1 cellular context compared by ENCODE assay signal in genomic region chr10:102245101-102245931, GRCh38.
TF ChIP-seq lines count a peak whose summit lies in the region.

Gene GBF1, plus strand, starts transcription at chr10:102245532. Its CDS starts 13,407 bp downstream, at chr10:102258939.

TF ChIP-seq in K562, 482 proteins besides CTCF, POLR2A, EP300 and RAD21 (continued from another document and continues in another):
- TF ChIP-seq RERE (CRISPR knock-in tag; IDR thresholded peaks at IDR 0.05; ENCODE audit: borderline replicate concordance) (no peak), USF2 (CRISPR knock-in tag; IDR thresholded peaks at IDR 0.05) (no peak), ZNF197 (CRISPR knock-in tag; IDR thresholded peaks at IDR 0.05; ENCODE audit: low read depth) (no peak), ZKSCAN3 (CRISPR knock-in tag; IDR thresholded peaks at IDR 0.05) (no peak), FOXO4 (CRISPR knock-in tag; IDR thresholded peaks at IDR 0.05) (no peak), ZSCAN29 (IDR thresholded peaks at IDR 0.05) (no peak), ZNF316 (IDR thresholded peaks at IDR 0.05) (no peak), DACH1 (IDR thresholded peaks at IDR 0.05; ENCODE audit: partially characterized antibody) (no peak), MAFF (IDR thresholded peaks at IDR 0.05; ENCODE audit: low read length) (no peak), ZNF778 (CRISPR knock-in tag; IDR thresholded peaks at IDR 0.05) (no peak), MAZ (CRISPR knock-in tag; conservative IDR thresholded peaks at IDR 0.05 in 1 of 2, IDR thresholded peaks at IDR 0.05 in 1 of 2) (peak; percentile 19 to 42; a peak in 1 of 4 replicates), NFE2 (IDR thresholded peaks at IDR 0.05; ENCODE audit: low read depth) (peak; percentile 6; the same call in 1 of the 2 replicates), TFAP4 (CRISPR knock-in tag; IDR thresholded peaks at IDR 0.05; ENCODE audit: borderline replicate concordance) (peak; percentile 35; the same call in 1 of the 2 replicates), NBN (IDR thresholded peaks at IDR 0.05; ENCODE audit: low read depth) (no peak), FOXP1 (CRISPR knock-in tag; IDR thresholded peaks at IDR 0.05) (peak; percentile 47; the same call in 1 of the 2 replicates), MAFK (IDR thresholded peaks at IDR 0.05; ENCODE audit: low read length) (no peak), SNIP1 (IDR thresholded peaks at IDR 0.05; ENCODE audit: low read depth) (no peak), RBM15 (IDR thresholded peaks at IDR 0.05; ENCODE audit: insufficient read depth, low read length) (no peak), ETV1 (tag; conservative IDR thresholded peaks at IDR 0.05; ENCODE audit: low read depth) (no peak), SREBF2 (CRISPR knock-in tag; IDR thresholded peaks at IDR 0.05) (no peak), SFPQ (IDR thresholded peaks at IDR 0.05; ENCODE audit: low read depth, low read length) (no peak), PRDM10 (IDR thresholded peaks at IDR 0.05; ENCODE audit: partially characterized antibody) (no peak), ZNF57 (CRISPR knock-in tag; IDR thresholded peaks at IDR 0.05) (no peak), GATA2 (CRISPR knock-in tag; IDR thresholded peaks at IDR 0.05) (no peak), RAD51 (IDR thresholded peaks at IDR 0.05; ENCODE audit: borderline replicate concordance, low read depth) (no peak), SAFB2 (IDR thresholded peaks at IDR 0.05; ENCODE audit: borderline replicate concordance, low read depth, low read length, severe bottlenecking) (no peak), HINFP (tag; conservative IDR thresholded peaks at IDR 0.05; ENCODE audit: low read depth) (no peak), HMG20B (CRISPR knock-in tag; IDR thresholded peaks at IDR 0.05) (no peak), ZKSCAN1 (IDR thresholded peaks at IDR 0.05; ENCODE audit: low read depth, low read length) (no peak), DDX20 (tag; IDR thresholded peaks at IDR 0.05; ENCODE audit: low read depth) (no peak), ESRRA (IDR thresholded peaks at IDR 0.05; ENCODE audit: borderline replicate concordance, low read depth) (peak; percentile 41; the same call in 1 of the 2 replicates), TCF7 (IDR thresholded peaks at IDR 0.05; ENCODE audit: borderline replicate concordance) (no peak), SP1 (CRISPR knock-in tag; IDR thresholded peaks at IDR 0.05) (peak; percentile 77), CGGBP1 (CRISPR knock-in tag; IDR thresholded peaks at IDR 0.05) (no peak), TARDBP (IDR thresholded peaks at IDR 0.05) (0 out of 2 replicates have a peak, but pooled peaks have one; percentile 17), RBBP5 (IDR thresholded peaks at IDR 0.05; ENCODE audit: borderline replicate concordance, insufficient read depth, low read length, poor library complexity, severe bottlenecking) (peak; percentile 66), ZC3H11A (IDR thresholded peaks at IDR 0.05; ENCODE audit: low read depth, low read length) (no peak), RBM22 (IDR thresholded peaks at IDR 0.05; ENCODE audit: low read depth, low read length, poor library complexity, severe bottlenecking) (no peak), ZNF696 (CRISPR knock-in tag; conservative IDR thresholded peaks at IDR 0.05) (no peak)
- TF ChIP-seq, protein P1, sequence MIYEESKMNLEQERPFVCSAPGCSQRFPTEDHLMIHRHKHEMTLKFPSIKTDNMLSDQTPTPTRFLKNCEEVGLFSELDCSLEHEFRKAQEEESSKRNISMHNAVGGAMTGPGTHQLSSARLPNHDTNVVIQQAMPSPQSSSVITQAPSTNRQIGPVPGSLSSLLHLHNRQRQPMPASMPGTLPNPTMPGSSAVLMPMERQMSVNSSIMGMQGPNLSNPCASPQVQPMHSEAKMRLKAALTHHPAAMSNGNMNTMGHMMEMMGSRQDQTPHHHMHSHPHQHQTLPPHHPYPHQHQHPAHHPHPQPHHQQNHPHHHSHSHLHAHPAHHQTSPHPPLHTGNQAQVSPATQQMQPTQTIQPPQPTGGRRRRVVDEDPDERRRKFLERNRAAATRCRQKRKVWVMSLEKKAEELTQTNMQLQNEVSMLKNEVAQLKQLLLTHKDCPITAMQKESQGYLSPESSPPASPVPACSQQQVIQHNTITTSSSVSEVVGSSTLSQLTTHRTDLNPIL (CRISPR knock-in tag; IDR thresholded peaks at IDR 0.05) = no peak
- TF ChIP-seq, protein P2, sequence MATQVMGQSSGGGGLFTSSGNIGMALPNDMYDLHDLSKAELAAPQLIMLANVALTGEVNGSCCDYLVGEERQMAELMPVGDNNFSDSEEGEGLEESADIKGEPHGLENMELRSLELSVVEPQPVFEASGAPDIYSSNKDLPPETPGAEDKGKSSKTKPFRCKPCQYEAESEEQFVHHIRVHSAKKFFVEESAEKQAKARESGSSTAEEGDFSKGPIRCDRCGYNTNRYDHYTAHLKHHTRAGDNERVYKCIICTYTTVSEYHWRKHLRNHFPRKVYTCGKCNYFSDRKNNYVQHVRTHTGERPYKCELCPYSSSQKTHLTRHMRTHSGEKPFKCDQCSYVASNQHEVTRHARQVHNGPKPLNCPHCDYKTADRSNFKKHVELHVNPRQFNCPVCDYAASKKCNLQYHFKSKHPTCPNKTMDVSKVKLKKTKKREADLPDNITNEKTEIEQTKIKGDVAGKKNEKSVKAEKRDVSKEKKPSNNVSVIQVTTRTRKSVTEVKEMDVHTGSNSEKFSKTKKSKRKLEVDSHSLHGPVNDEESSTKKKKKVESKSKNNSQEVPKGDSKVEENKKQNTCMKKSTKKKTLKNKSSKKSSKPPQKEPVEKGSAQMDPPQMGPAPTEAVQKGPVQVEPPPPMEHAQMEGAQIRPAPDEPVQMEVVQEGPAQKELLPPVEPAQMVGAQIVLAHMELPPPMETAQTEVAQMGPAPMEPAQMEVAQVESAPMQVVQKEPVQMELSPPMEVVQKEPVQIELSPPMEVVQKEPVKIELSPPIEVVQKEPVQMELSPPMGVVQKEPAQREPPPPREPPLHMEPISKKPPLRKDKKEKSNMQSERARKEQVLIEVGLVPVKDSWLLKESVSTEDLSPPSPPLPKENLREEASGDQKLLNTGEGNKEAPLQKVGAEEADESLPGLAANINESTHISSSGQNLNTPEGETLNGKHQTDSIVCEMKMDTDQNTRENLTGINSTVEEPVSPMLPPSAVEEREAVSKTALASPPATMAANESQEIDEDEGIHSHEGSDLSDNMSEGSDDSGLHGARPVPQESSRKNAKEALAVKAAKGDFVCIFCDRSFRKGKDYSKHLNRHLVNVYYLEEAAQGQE (CRISPR knock-in tag; IDR thresholded peaks at IDR 0.05; ENCODE audit: low read depth) = no peak
